9 cellular contexts compared by ENCODE assay signal in genomic region chr12:125983094-125983783, GRCh38.
DNase-seq lines count a peak whose midpoint lies in the region; ATAC-seq, FAIRE-seq and TF ChIP-seq lines count a peak whose summit lies in the region.
"Had no signal": no experiment of that assay in that cellular context is flagged by ENCODE, and none has a peak within 500 bp of the region (broad histone marks: within the 10 kb centered on the region; RNA-seq: fewer than 3 reads in every experiment).

No MANE protein-coding gene starts in this region.

- no peak overlapping the region for H3K4me3 Mint-ChIP-seq in astrocyte (ENCODE audit: unreplicated experiment)
- H3K4me3 Mint-ChIP-seq: activated naive CD8-positive, alpha-beta T cell treated with anti-CD3 and anti-CD28 coated beads, Interleukin-2, amount 50 U/mL, for 24 hours had no signal

- H3K79me2 ChIP-seq in astrocyte (ENCODE audit: insufficient read depth, low read length) = no peaks in the 10 kb centered on the region

- H3K36me3 ChIP-seq in astrocyte (ENCODE audit: insufficient read depth, low read length) (no peaks in the 10 kb centered on the region), spleen (no peaks in the 10 kb centered on the region)

- H3K36me3 Mint-ChIP-seq in astrocyte (ENCODE audit: low read depth, unreplicated experiment) = no peaks in the 10 kb centered on the region

- intact Hi-C loops in spleen (cut with DNase I; ENCODE audit: low total_unique reads) = no loop called here

- ATAC-seq in GM21526 (IDR thresholded peaks at IDR 0.05; ENCODE audit: low FRiP score, unreplicated experiment) = no peak
- ATAC-seq: activated naive CD8-positive, alpha-beta T cell treated with anti-CD3 and anti-CD28 coated beads, Interleukin-2, amount 50 U/mL, for 24 hours had no signal

- H3K4me3 ChIP-seq in astrocyte (ENCODE audit: insufficient read depth, low read depth, low read length) = peak overlapping the region; percentile 66
- H3K4me3 ChIP-seq in spleen = peak overlapping the region; percentile 23 to 66 (median 30)

- H3K27ac ChIP-seq in astrocyte (ENCODE audit: low read depth, low read length) (peak overlapping the region; percentile 49), spleen (peak overlapping the region in 7 of 8 donors; percentile 67 to 84 (median 77))

- no peaks in the 10 kb centered on the region for H4K20me1 ChIP-seq in astrocyte (ENCODE audit: insufficient read depth, low read length)

- peak overlapping the region; percentile 75 for H3K9ac ChIP-seq in astrocyte (ENCODE audit: low read length)

- H2AFZ ChIP-seq in astrocyte (ENCODE audit: low read depth, low read length) = peak overlapping the region; percentile 89

- TF ChIP-seq POLR2A in spleen (IDR thresholded peaks at IDR 0.05) = no peak

- H3K9me3 ChIP-seq in astrocyte (ENCODE audit: insufficient read depth, low read depth, low read length) = no peaks in the 10 kb centered on the region
- H3K9me3 ChIP-seq in spleen = peaks cover 0 to 9% (median 0%) of the 10 kb centered on the region in 8 donors

- H3K27me3 ChIP-seq in astrocyte (ENCODE audit: insufficient read depth, low read length) (no peaks in the 10 kb centered on the region), spleen (replicated peaks in 1 of 7) (peaks cover 0 to 41% (median 0%) of the 10 kb centered on the region in 7 donors)

- H3K27me3 Mint-ChIP-seq in astrocyte (ENCODE audit: low read depth, unreplicated experiment) = no peaks in the 10 kb centered on the region

- no peak for FAIRE-seq in astrocyte (lab: Jason Lieb, UNC)

- no peak overlapping the region for H3K27ac Mint-ChIP-seq in astrocyte (ENCODE audit: unreplicated experiment)
- H3K27ac Mint-ChIP-seq: activated naive CD8-positive, alpha-beta T cell treated with anti-CD3 and anti-CD28 coated beads, Interleukin-2, amount 50 U/mL, for 24 hours had no signal

- TF ChIP-seq CTCF in astrocyte (IDR thresholded peaks at IDR 0.05; ENCODE audit: insufficient read depth, low read depth, low read length) (no peak), spleen (IDR thresholded peaks at IDR 0.05 in 8 of 11, conservative IDR thresholded peaks at IDR 0.05 in 3 of 11) (peak in 1 of 11 experiments; percentile 28)

- H3K4me2 ChIP-seq in astrocyte (ENCODE audit: low read length) = peak overlapping the region; percentile 89

- DNase-seq in LHCN-M2 (ENCODE audit: low read depth) = peak; percentile 73
- peak; percentile 72 for DNase-seq in astrocyte (ENCODE audit: low read depth)
- peak; percentile 2 for DNase-seq in iris pigment epithelial cell (ENCODE audit: low read depth)
- peak; percentile 81 for DNase-seq in spleen
- no peak for DNase-seq in 8988T
- DNase-seq in hepatic stellate cell (ENCODE audit: low spot score) = no peak
- DNase-seq in NCI-H1694 (lab: John Stamatoyannopoulos, UW) = no peak
- DNase-seq: activated naive CD8-positive, alpha-beta T cell treated with anti-CD3 and anti-CD28 coated beads, Interleukin-2, amount 50 U/mL, for 24 hours had no signal

- H3K9me3 Mint-ChIP-seq in astrocyte (ENCODE audit: unreplicated experiment) = peaks cover 12% of the 10 kb centered on the region

- H3K4me1 Mint-ChIP-seq in astrocyte (ENCODE audit: low read depth, unreplicated experiment) = no peaks in the 10 kb centered on the region
- H3K4me1 Mint-ChIP-seq: activated naive CD8-positive, alpha-beta T cell treated with anti-CD3 and anti-CD28 coated beads, Interleukin-2, amount 50 U/mL, for 24 hours had no signal

- 3 to 6% (median 5%) methylated on average over 21 to 24 of the region's 24 CpGs for WGBS in spleen, 5 donors

- H3K4me1 ChIP-seq in astrocyte (ENCODE audit: insufficient read depth, low read length) (peaks cover 5% of the 10 kb centered on the region), spleen (peaks cover 0 to 15% (median 3%) of the 10 kb centered on the region in 6 donors)

Comparison
In these comparisons a context has a peak if more than half of its experiments do, and no peak if none do; other contexts are left out.
1. DNase-seq: peak in LHCN-M2 (single experiment), astrocyte (single experiment), iris pigment epithelial cell (single experiment) and spleen (single experiment); none in 8988T (single experiment), hepatic stellate cell (single experiment) and NCI-H1694 (single experiment).